Comparison of ENCODE assay signal across 19 cellular contexts in genomic region chr2:206520450-206520849, GRCh38.
DNase-seq lines count a peak whose midpoint lies in the region; ATAC-seq, FAIRE-seq and TF ChIP-seq lines count a peak whose summit lies in the region.
"Had no signal": no experiment of that assay in that cellular context is flagged by ENCODE, and none has a peak within 500 bp of the region (broad histone marks: within the 10 kb centered on the region; RNA-seq: fewer than 3 reads in every experiment).

No MANE protein-coding gene starts in this region.

- H3K23me2 ChIP-seq in H1 (ENCODE audit: low read depth, low read length), result no peaks in the 10 kb centered on the region

- no peaks in the 10 kb centered on the region for H3K79me1 ChIP-seq in H1 (ENCODE audit: low read depth, low read length)

- no peak overlapping the region for H3K4ac ChIP-seq in H1 (replicated peaks; ENCODE audit: insufficient read length, low read depth, low read length)

- no peak overlapping the region for H3K18ac ChIP-seq in H1 (ENCODE audit: extremely low read depth, low read length)

- H3K36me3 Mint-ChIP-seq in neural progenitor cell, result no peaks in the 10 kb centered on the region

- DNase-seq in ELF-1 (ENCODE audit: low read depth, low spot score) (peak; percentile 2), NCI-H69 (lab: John Stamatoyannopoulos, UW) (peak; percentile 3), H1 (ENCODE audit: low read depth in 1 of 2, low spot score in 2 of 2) (no peak), neural progenitor cell (ENCODE audit: low spot score) (peak; percentile 7), uterus (no peak)
- DNase-seq: AML-193; Caco-2; CD4-positive, alpha-beta T cell; GDM1; HFFc6 had no signal

- H3K9me3 ChIP-seq in H1 (ENCODE audit: insufficient read depth in 2 of 2, low read depth in 1 of 2, low read length in 1 of 2) (no peaks in the 10 kb centered on the region), neural progenitor cell (ENCODE audit: low read depth) (no peaks in the 10 kb centered on the region), uterus (no peaks in the 10 kb centered on the region)
- H3K9me3 ChIP-seq: A549, Caco-2 had no signal

- peaks cover under 1% of the 10 kb centered on the region for H3K4me1 Mint-ChIP-seq in neural progenitor cell

- no peak overlapping the region for H3K4me3 Mint-ChIP-seq in neural progenitor cell
- H3K4me3 Mint-ChIP-seq: CD4-positive, alpha-beta T cell; HFFc6 had no signal

- CTCF ChIA-PET in H1 (lab: Charles Lee; ENCODE audit: partially characterized antibody), result interaction anchor here (1.4 kb wide), 1 partner anchor 18 kb away, joined by 4 read pairs; no protein-coding TSS in a partner anchor

- H2AFZ ChIP-seq in H1 (ENCODE audit: low read length) (no peak overlapping the region), neural progenitor cell (replicated peaks) (no peak overlapping the region)

- no peak for TF ChIP-seq RAD21 in H1 (IDR thresholded peaks at IDR 0.05 in 1 of 2, conservative IDR thresholded peaks at IDR 0.05 in 1 of 2; ENCODE audit: low read depth in 2 of 2, low read length in 2 of 2)

- no peaks in the 10 kb centered on the region for H3K27me3 ChIP-seq in H1 (replicated peaks in 1 of 4; ENCODE audit: control insufficient read depth in 3 of 4, extremely low read depth in 1 of 4, insufficient read depth in 3 of 4, low read length in 3 of 4)
- H3K27me3 ChIP-seq in neural progenitor cell, result no peaks in the 10 kb centered on the region
- H3K27me3 ChIP-seq in uterus, result no peaks in the 10 kb centered on the region

- H3K9me3 Mint-ChIP-seq in neural progenitor cell, result no peaks in the 10 kb centered on the region
- H3K9me3 Mint-ChIP-seq: CD4-positive, alpha-beta T cell had no signal

- H2BK120ac ChIP-seq in H1 (replicated peaks; ENCODE audit: low read depth, low read length), result no peak overlapping the region

- H3K4me1 ChIP-seq in H1 (replicated peaks in 1 of 4; ENCODE audit: control insufficient read depth in 3 of 4, insufficient read depth in 4 of 4, low read length in 3 of 4), result no peaks in the 10 kb centered on the region
- peaks cover 20% of the 10 kb centered on the region for H3K4me1 ChIP-seq in neural progenitor cell
- no peaks in the 10 kb centered on the region for H3K4me1 ChIP-seq in uterus
- H3K4me1 ChIP-seq: A549, Caco-2 had no signal

- H3K9ac ChIP-seq in H1 (replicated peaks in 1 of 4; ENCODE audit: extremely low read depth in 1 of 4, low read depth in 3 of 4, low read length in 3 of 4), result no peak overlapping the region
- H3K9ac ChIP-seq in neural progenitor cell, result no peak overlapping the region

- H3K36me3 ChIP-seq in H1 (ENCODE audit: control insufficient read depth in 2 of 4, insufficient read depth in 4 of 4, low read length in 3 of 4) (no peaks in the 10 kb centered on the region), neural progenitor cell (no peaks in the 10 kb centered on the region), uterus (no peaks in the 10 kb centered on the region)

- H2BK20ac ChIP-seq in H1 (ENCODE audit: low read length), result no peak overlapping the region

- peaks cover 15% of the 10 kb centered on the region for H3F3A ChIP-seq in neural progenitor cell (ENCODE audit: low read depth)

- no peak overlapping the region for H4K5ac ChIP-seq in H1 (ENCODE audit: insufficient read length, low read depth, low read length)

- no peak overlapping the region for H3K56ac ChIP-seq in H1 (replicated peaks; ENCODE audit: insufficient read length, low read depth, low read length)

- H3K27me3 Mint-ChIP-seq in neural progenitor cell (ENCODE audit: insufficient read depth, low read depth), result no peaks in the 10 kb centered on the region
- H3K27me3 Mint-ChIP-seq: CD4-positive, alpha-beta T cell had no signal

- H2BK15ac ChIP-seq in H1 (ENCODE audit: low read length), result no peak overlapping the region

- FAIRE-seq in H1 (lab: Jason Lieb, UNC), result no peak
- FAIRE-seq: A549, D721Med, GM18507 had no signal

- TF ChIP-seq POLR2A in H1 (IDR thresholded peaks at IDR 0.05; ENCODE audit: control extremely low read depth in 1 of 2, low read depth in 2 of 2, low read length in 2 of 2) (no peak), uterus (IDR thresholded peaks at IDR 0.05) (no peak)

- no peak overlapping the region for H4K91ac ChIP-seq in H1 (replicated peaks; ENCODE audit: insufficient read length, low read length)

- 82% methylated on average over 3 of the region's 3 CpGs; no CpG with 5 or more reads in 1 of the 2 experiments for WGBS in H1 (ENCODE audit: extremely low coverage in 1 of 2, insufficient coverage in 1 of 2, insufficient read length in 1 of 2, insufficient replicate concordance in 2 of 2, low coverage in 1 of 2, low lambda C conversion rate in 2 of 2, missing lambda C conversion rate in 1 of 2), 2 experiments

- intact Hi-C loops in uterus (cut with DNase I; ENCODE audit: low total_unique reads), result no loop called here

- TF ChIP-seq EP300 in H1 (IDR thresholded peaks at IDR 0.05; ENCODE audit: borderline replicate concordance in 1 of 2, low read depth in 2 of 2, low read length in 2 of 2), result no peak

- H3K23ac ChIP-seq in H1 (ENCODE audit: insufficient read length), result no peak overlapping the region

- POLR2A ChIA-PET in H1 (lab: Charles Lee; ENCODE audit: partially characterized antibody), result no interaction called here

- H3K27ac ChIP-seq in H1 (ENCODE audit: low read depth, low read length) (no peak overlapping the region), neural progenitor cell (peak overlapping the region; percentile 73), uterus (no peak overlapping the region)
- H3K27ac ChIP-seq: 22Rv1, A549, C4-2B, HL-60 had no signal

- H3K27ac Mint-ChIP-seq in neural progenitor cell, result no peak overlapping the region
- H3K27ac Mint-ChIP-seq: CD4-positive, alpha-beta T cell; HFFc6 had no signal

- H3K4me2 ChIP-seq in H1 (ENCODE audit: insufficient read depth in 1 of 2, low read depth in 2 of 2, low read length in 2 of 2) (no peak overlapping the region), neural progenitor cell (peak overlapping the region; percentile 21)
- H3K4me2 ChIP-seq: A549 had no signal

- no peak overlapping the region for H4K8ac ChIP-seq in H1 (ENCODE audit: extremely low read depth, insufficient read depth, low read length)

- H2BK12ac ChIP-seq in H1 (ENCODE audit: low read depth, low read length), result no peak overlapping the region

- H2AK5ac ChIP-seq in H1 (ENCODE audit: low read depth, low read length), result no peak overlapping the region

- no peak overlapping the region for H3K14ac ChIP-seq in H1 (ENCODE audit: insufficient read length)

- TF ChIP-seq CTCF in H1 (IDR thresholded peaks at IDR 0.05; ENCODE audit: control extremely low read depth in 1 of 3, insufficient read depth in 1 of 3, low read depth in 1 of 3, low read length in 3 of 3) (no peak), neural progenitor cell (IDR thresholded peaks at IDR 0.05) (no peak), uterus (IDR thresholded peaks at IDR 0.05) (no peak)

- H3K79me2 ChIP-seq in H1 (ENCODE audit: control insufficient read depth in 1 of 2, insufficient read depth in 2 of 2, low read length in 2 of 2), result no peaks in the 10 kb centered on the region
- H3K79me2 ChIP-seq in neural progenitor cell (ENCODE audit: low read depth), result no peaks in the 10 kb centered on the region

- H2BK5ac ChIP-seq in H1 (ENCODE audit: low read depth, low read length), result no peak overlapping the region

- ATAC-seq in GM18870 (IDR thresholded peaks at IDR 0.05; ENCODE audit: unreplicated experiment) (no peak), GM19023 (IDR thresholded peaks at IDR 0.05; ENCODE audit: unreplicated experiment) (no peak)
- ATAC-seq: A549, HCT116 had no signal

- H4K20me1 ChIP-seq in H1 (replicated peaks in 1 of 2; ENCODE audit: control insufficient read depth in 1 of 2, insufficient read depth in 2 of 2, low read length in 2 of 2) (no peaks in the 10 kb centered on the region), neural progenitor cell (ENCODE audit: low read depth) (no peaks in the 10 kb centered on the region)

- H3K4me3 ChIP-seq in H1 (ENCODE audit: extremely low read depth in 1 of 4, insufficient read depth in 2 of 4, low read depth in 3 of 4, low read length in 4 of 4) (no peak overlapping the region), neural progenitor cell (no peak overlapping the region), uterus (no peak overlapping the region)
- H3K4me3 ChIP-seq: A549 had no signal

TF ChIP-seq in H1, 55 proteins besides CTCF, POLR2A, EP300 and RAD21 (continues in another document):
- TF ChIP-seq NANOG (IDR thresholded peaks at IDR 0.05; ENCODE audit: insufficient read depth, low read depth, low read length, poor library complexity, severe bottlenecking) (peak; percentile 57), KDM1A (IDR thresholded peaks at IDR 0.05; ENCODE audit: borderline replicate concordance, low read length) (no peak)

Comparison
In these comparisons a context has a peak if more than half of its experiments do, and no peak if none do; other contexts are left out.
1. DNase-seq: peak in ELF-1 (single experiment), NCI-H69 (single experiment) and neural progenitor cell (single experiment); none in H1 (0 of 2) and uterus (0 of 2).